Comparison of ENCODE assay signal across 1 cellular context in the genomic region with DNA sequence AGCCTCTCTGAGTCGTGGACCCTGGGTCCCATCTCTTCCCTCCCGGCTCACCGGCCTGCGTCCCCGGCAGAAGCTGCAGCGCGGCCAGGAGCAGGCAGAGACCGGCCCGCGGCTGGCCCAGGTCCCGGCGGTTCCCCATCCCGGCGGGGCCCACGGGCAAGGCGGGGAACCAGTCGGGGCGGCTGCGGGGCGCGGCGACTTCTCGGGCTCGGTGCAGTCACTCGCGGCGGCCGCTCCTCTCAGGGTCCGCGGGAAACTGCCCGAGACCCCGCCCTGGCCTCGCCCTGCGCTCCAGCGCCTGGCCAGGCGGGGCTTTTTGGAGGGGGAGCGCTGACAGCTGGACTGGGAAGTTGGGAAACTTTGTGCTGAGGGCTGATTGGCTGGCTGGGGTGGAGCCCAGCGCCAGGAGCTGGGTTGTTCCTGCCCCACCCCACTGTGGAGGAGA.
TF ChIP-seq lines count a peak whose summit lies in the region.

A gene (minus strand): TSS at position 258 of the 445 bp plus-strand sequence. CDS start 119 bp downstream, at position 139.

TF ChIP-seq in WTC11, 78 proteins besides CTCF, POLR2A, EP300 and RAD21 (continued from another document):
- TF ChIP-seq, protein P1, sequence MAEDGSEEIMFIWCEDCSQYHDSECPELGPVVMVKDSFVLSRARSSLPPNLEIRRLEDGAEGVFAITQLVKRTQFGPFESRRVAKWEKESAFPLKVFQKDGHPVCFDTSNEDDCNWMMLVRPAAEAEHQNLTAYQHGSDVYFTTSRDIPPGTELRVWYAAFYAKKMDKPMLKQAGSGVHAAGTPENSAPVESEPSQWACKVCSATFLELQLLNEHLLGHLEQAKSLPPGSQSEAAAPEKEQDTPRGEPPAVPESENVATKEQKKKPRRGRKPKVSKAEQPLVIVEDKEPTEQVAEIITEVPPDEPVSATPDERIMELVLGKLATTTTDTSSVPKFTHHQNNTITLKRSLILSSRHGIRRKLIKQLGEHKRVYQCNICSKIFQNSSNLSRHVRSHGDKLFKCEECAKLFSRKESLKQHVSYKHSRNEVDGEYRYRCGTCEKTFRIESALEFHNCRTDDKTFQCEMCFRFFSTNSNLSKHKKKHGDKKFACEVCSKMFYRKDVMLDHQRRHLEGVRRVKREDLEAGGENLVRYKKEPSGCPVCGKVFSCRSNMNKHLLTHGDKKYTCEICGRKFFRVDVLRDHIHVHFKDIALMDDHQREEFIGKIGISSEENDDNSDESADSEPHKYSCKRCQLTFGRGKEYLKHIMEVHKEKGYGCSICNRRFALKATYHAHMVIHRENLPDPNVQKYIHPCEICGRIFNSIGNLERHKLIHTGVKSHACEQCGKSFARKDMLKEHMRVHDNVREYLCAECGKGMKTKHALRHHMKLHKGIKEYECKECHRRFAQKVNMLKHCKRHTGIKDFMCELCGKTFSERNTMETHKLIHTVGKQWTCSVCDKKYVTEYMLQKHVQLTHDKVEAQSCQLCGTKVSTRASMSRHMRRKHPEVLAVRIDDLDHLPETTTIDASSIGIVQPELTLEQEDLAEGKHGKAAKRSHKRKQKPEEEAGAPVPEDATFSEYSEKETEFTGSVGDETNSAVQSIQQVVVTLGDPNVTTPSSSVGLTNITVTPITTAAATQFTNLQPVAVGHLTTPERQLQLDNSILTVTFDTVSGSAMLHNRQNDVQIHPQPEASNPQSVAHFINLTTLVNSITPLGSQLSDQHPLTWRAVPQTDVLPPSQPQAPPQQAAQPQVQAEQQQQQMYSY (CRISPR knock-in tag; IDR thresholded peaks at IDR 0.05), result no peak
- TF ChIP-seq, protein P2, sequence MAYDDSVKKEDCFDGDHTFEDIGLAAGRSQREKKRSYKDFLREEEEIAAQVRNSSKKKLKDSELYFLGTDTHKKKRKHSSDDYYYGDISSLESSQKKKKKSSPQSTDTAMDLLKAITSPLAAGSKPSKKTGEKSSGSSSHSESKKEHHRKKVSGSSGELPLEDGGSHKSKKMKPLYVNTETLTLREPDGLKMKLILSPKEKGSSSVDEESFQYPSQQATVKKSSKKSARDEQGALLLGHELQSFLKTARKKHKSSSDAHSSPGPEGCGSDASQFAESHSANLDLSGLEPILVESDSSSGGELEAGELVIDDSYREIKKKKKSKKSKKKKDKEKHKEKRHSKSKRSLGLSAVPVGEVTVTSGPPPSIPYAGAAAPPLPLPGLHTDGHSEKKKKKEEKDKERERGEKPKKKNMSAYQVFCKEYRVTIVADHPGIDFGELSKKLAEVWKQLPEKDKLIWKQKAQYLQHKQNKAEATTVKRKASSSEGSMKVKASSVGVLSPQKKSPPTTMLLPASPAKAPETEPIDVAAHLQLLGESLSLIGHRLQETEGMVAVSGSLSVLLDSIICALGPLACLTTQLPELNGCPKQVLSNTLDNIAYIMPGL (CRISPR knock-in tag; IDR thresholded peaks at IDR 0.05), result no peak
- TF ChIP-seq, protein P3, sequence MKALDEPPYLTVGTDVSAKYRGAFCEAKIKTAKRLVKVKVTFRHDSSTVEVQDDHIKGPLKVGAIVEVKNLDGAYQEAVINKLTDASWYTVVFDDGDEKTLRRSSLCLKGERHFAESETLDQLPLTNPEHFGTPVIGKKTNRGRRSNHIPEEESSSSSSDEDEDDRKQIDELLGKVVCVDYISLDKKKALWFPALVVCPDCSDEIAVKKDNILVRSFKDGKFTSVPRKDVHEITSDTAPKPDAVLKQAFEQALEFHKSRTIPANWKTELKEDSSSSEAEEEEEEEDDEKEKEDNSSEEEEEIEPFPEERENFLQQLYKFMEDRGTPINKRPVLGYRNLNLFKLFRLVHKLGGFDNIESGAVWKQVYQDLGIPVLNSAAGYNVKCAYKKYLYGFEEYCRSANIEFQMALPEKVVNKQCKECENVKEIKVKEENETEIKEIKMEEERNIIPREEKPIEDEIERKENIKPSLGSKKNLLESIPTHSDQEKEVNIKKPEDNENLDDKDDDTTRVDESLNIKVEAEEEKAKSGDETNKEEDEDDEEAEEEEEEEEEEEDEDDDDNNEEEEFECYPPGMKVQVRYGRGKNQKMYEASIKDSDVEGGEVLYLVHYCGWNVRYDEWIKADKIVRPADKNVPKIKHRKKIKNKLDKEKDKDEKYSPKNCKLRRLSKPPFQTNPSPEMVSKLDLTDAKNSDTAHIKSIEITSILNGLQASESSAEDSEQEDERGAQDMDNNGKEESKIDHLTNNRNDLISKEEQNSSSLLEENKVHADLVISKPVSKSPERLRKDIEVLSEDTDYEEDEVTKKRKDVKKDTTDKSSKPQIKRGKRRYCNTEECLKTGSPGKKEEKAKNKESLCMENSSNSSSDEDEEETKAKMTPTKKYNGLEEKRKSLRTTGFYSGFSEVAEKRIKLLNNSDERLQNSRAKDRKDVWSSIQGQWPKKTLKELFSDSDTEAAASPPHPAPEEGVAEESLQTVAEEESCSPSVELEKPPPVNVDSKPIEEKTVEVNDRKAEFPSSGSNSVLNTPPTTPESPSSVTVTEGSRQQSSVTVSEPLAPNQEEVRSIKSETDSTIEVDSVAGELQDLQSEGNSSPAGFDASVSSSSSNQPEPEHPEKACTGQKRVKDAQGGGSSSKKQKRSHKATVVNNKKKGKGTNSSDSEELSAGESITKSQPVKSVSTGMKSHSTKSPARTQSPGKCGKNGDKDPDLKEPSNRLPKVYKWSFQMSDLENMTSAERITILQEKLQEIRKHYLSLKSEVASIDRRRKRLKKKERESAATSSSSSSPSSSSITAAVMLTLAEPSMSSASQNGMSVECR (CRISPR knock-in tag; IDR thresholded peaks at IDR 0.05; ENCODE audit: borderline replicate concordance), result no peak
- TF ChIP-seq ETV6 (CRISPR knock-in tag; IDR thresholded peaks at IDR 0.05), result no peak
- TF ChIP-seq ZNF138 (CRISPR knock-in tag; conservative IDR thresholded peaks at IDR 0.05), result no peak
- TF ChIP-seq CBFB (CRISPR knock-in tag; IDR thresholded peaks at IDR 0.05; ENCODE audit: low read depth), result no peak
- TF ChIP-seq, protein P4, sequence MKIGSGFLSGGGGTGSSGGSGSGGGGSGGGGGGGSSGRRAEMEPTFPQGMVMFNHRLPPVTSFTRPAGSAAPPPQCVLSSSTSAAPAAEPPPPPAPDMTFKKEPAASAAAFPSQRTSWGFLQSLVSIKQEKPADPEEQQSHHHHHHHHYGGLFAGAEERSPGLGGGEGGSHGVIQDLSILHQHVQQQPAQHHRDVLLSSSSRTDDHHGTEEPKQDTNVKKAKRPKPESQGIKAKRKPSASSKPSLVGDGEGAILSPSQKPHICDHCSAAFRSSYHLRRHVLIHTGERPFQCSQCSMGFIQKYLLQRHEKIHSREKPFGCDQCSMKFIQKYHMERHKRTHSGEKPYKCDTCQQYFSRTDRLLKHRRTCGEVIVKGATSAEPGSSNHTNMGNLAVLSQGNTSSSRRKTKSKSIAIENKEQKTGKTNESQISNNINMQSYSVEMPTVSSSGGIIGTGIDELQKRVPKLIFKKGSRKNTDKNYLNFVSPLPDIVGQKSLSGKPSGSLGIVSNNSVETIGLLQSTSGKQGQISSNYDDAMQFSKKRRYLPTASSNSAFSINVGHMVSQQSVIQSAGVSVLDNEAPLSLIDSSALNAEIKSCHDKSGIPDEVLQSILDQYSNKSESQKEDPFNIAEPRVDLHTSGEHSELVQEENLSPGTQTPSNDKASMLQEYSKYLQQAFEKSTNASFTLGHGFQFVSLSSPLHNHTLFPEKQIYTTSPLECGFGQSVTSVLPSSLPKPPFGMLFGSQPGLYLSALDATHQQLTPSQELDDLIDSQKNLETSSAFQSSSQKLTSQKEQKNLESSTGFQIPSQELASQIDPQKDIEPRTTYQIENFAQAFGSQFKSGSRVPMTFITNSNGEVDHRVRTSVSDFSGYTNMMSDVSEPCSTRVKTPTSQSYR (CRISPR knock-in tag; IDR thresholded peaks at IDR 0.05), result no peak
TF ChIP-seq in WTC11: peak in this region for 0.
